Comparison of ENCODE assay signal across 18 cellular contexts in genomic region chr1:92464588-92465255, GRCh38. TPM values are rescaled to one million over a fixed set of nuclear protein-coding genes. Genes with fewer than 3 reads are reported as not detected.
A peak's percentile ranks its signal among the peaks of the same experiment; 100 is the strongest.
DNase-seq lines count a peak whose midpoint lies in the region; ATAC-seq and TF ChIP-seq lines count a peak whose summit lies in the region.
"Had no signal": no experiment of that assay in that cellular context is flagged by ENCODE, and none has a peak within 500 bp of the region (broad histone marks: within the 10 kb centered on the region; RNA-seq: fewer than 3 reads in every experiment).

No MANE protein-coding gene starts in this region.

- CTCF ChIA-PET in activated CD8-positive, alpha-beta memory T cell treated with anti-CD3 and anti-CD28 coated beads, Interleukin-2, amount 10 ng/mL, durations not matched to agents 7 days and 5 days (lab: Charles Lee), result interaction anchor here (1.1 to 1.6 kb wide), 4 partner anchors 52 to 154 kb away, joined by 3 to 5 read pairs (median 3); no protein-coding TSS in a partner anchor

- H3K27me3 Mint-ChIP-seq in activated CD8-positive, alpha-beta memory T cell treated with anti-CD3 and anti-CD28 coated beads, Interleukin-2, amount 10 ng/mL, durations not matched to agents 7 days and 5 days, result no peaks in the 10 kb centered on the region
- no peaks in the 10 kb centered on the region for H3K27me3 Mint-ChIP-seq in activated naive CD8-positive, alpha-beta T cell treated with anti-CD3 and anti-CD28 coated beads, Interleukin-2, amount 10 ng/mL, durations not matched to agents 7 days and 5 days

- peaks cover 18% of the 10 kb centered on the region for H3K36me3 Mint-ChIP-seq in activated CD8-positive, alpha-beta memory T cell treated with anti-CD3 and anti-CD28 coated beads, Interleukin-2, amount 10 ng/mL, durations not matched to agents 7 days and 5 days
- peaks cover 21% of the 10 kb centered on the region for H3K36me3 Mint-ChIP-seq in activated naive CD8-positive, alpha-beta T cell treated with anti-CD3 and anti-CD28 coated beads, Interleukin-2, amount 10 ng/mL, durations not matched to agents 7 days and 5 days
- peaks cover 19% of the 10 kb centered on the region for H3K36me3 Mint-ChIP-seq in stimulated activated effector memory CD8-positive, alpha-beta T cell treated with anti-CD3 and anti-CD28 coated beads, Interleukin-12 subunit alpha, Interleukin-12 subunit beta, amount 100 ng/mL, for 72 hours

- DNase-seq in activated CD8-positive, alpha-beta memory T cell treated with anti-CD3 and anti-CD28 coated beads, Interleukin-2, amount 10 ng/mL, durations not matched to agents 7 days and 5 days, result no peak
- DNase-seq in activated CD8-positive, alpha-beta memory T cell treated with anti-CD3 and anti-CD28 coated beads, Interleukin-2, amount 50 U/mL, for 4 hours, result no peak
- DNase-seq in NB4 (ENCODE audit: low read depth), result peak; percentile 70
- no peak for DNase-seq in activated naive CD8-positive, alpha-beta T cell treated with anti-CD3 and anti-CD28 coated beads, Interleukin-2, amount 10 ng/mL, durations not matched to agents 7 days and 5 days
- DNase-seq in stimulated activated effector memory CD8-positive, alpha-beta T cell treated with anti-CD3 and anti-CD28 coated beads, Interleukin-12 subunit alpha, Interleukin-12 subunit beta, amount 100 ng/mL, for 72 hours (ENCODE audit: low spot score in 2 of 2), result no peak
- DNase-seq: ACHN; activated CD8-positive, alpha-beta memory T cell treated with anti-CD3 and anti-CD28 coated beads for 24 hours; activated gamma-delta T cell; C1 segment of cervical spinal cord; DMS53; heart left ventricle; NCI-H1092 treated with DMSO at 0.1 percent for 48 hours; NCI-H2029 treated with DMSO at 0.1 percent for 48 hours; NCI-H446 treated with DMSO at 0.1 percent for 48 hours had no signal

- H3K27ac Mint-ChIP-seq in activated CD8-positive, alpha-beta memory T cell treated with anti-CD3 and anti-CD28 coated beads, Interleukin-2, amount 10 ng/mL, durations not matched to agents 7 days and 5 days, result peak overlapping the region; percentile 74
- H3K27ac Mint-ChIP-seq in activated naive CD8-positive, alpha-beta T cell treated with anti-CD3 and anti-CD28 coated beads, Interleukin-2, amount 10 ng/mL, durations not matched to agents 7 days and 5 days, result peak overlapping the region; percentile 78
- H3K27ac Mint-ChIP-seq in stimulated activated effector memory CD8-positive, alpha-beta T cell treated with anti-CD3 and anti-CD28 coated beads, Interleukin-12 subunit alpha, Interleukin-12 subunit beta, amount 100 ng/mL, for 72 hours, result peak overlapping the region; percentile 86

- no peak for TF ChIP-seq CTCF in NB4 (IDR thresholded peaks at IDR 0.05; ENCODE audit: low read depth, low read length)

- peak; percentile 67 for TF ChIP-seq POLR2A in NB4 (IDR thresholded peaks at IDR 0.05; ENCODE audit: extremely low read depth, insufficient read length)

- H3K9me3 Mint-ChIP-seq in activated CD8-positive, alpha-beta memory T cell treated with anti-CD3 and anti-CD28 coated beads, Interleukin-2, amount 10 ng/mL, durations not matched to agents 7 days and 5 days (ENCODE audit: low read depth), result no peaks in the 10 kb centered on the region
- H3K9me3 Mint-ChIP-seq in activated naive CD8-positive, alpha-beta T cell treated with anti-CD3 and anti-CD28 coated beads, Interleukin-2, amount 10 ng/mL, durations not matched to agents 7 days and 5 days, result no peaks in the 10 kb centered on the region
- H3K9me3 Mint-ChIP-seq in stimulated activated effector memory CD8-positive, alpha-beta T cell treated with anti-CD3 and anti-CD28 coated beads, Interleukin-12 subunit alpha, Interleukin-12 subunit beta, amount 100 ng/mL, for 72 hours, result no peaks in the 10 kb centered on the region

- peak; percentile 43 for ATAC-seq in activated CD8-positive, alpha-beta memory T cell treated with anti-CD3 and anti-CD28 coated beads, Interleukin-2, amount 10 ng/mL, durations not matched to agents 7 days and 5 days
- ATAC-seq in activated naive CD8-positive, alpha-beta T cell treated with anti-CD3 and anti-CD28 coated beads, Interleukin-2, amount 10 ng/mL, durations not matched to agents 7 days and 5 days (ENCODE audit: low read depth), result peak; percentile 57
- peak; percentile 82 for ATAC-seq in stimulated activated effector memory CD8-positive, alpha-beta T cell treated with anti-CD3 and anti-CD28 coated beads, Interleukin-12 subunit alpha, Interleukin-12 subunit beta, amount 100 ng/mL, for 72 hours
- no peak for ATAC-seq in HG03442 (IDR thresholded peaks at IDR 0.05; ENCODE audit: unreplicated experiment)
- no peak for ATAC-seq in HG02870 (IDR thresholded peaks at IDR 0.05; ENCODE audit: unreplicated experiment)
- no peak for ATAC-seq in HG02759 (IDR thresholded peaks at IDR 0.05; ENCODE audit: unreplicated experiment)
- ATAC-seq: heart left ventricle had no signal

- H3K4me1 Mint-ChIP-seq in activated CD8-positive, alpha-beta memory T cell treated with anti-CD3 and anti-CD28 coated beads, Interleukin-2, amount 10 ng/mL, durations not matched to agents 7 days and 5 days, result peaks cover 72% of the 10 kb centered on the region
- peaks cover 56% of the 10 kb centered on the region for H3K4me1 Mint-ChIP-seq in activated naive CD8-positive, alpha-beta T cell treated with anti-CD3 and anti-CD28 coated beads, Interleukin-2, amount 10 ng/mL, durations not matched to agents 7 days and 5 days
- peaks cover 48% of the 10 kb centered on the region for H3K4me1 Mint-ChIP-seq in stimulated activated effector memory CD8-positive, alpha-beta T cell treated with anti-CD3 and anti-CD28 coated beads, Interleukin-12 subunit alpha, Interleukin-12 subunit beta, amount 100 ng/mL, for 72 hours

- H3K4me3 ChIP-seq in NB4 (ENCODE audit: low read depth, low read length), result no peak overlapping the region
- H3K4me3 ChIP-seq: heart left ventricle, right atrium auricular region had no signal

- no peak overlapping the region for H3K4me3 Mint-ChIP-seq in activated CD8-positive, alpha-beta memory T cell treated with anti-CD3 and anti-CD28 coated beads, Interleukin-2, amount 10 ng/mL, durations not matched to agents 7 days and 5 days
- peak overlapping the region; percentile 9 for H3K4me3 Mint-ChIP-seq in activated naive CD8-positive, alpha-beta T cell treated with anti-CD3 and anti-CD28 coated beads, Interleukin-2, amount 10 ng/mL, durations not matched to agents 7 days and 5 days
- peak overlapping the region; percentile 1 for H3K4me3 Mint-ChIP-seq in stimulated activated effector memory CD8-positive, alpha-beta T cell treated with anti-CD3 and anti-CD28 coated beads, Interleukin-12 subunit alpha, Interleukin-12 subunit beta, amount 100 ng/mL, for 72 hours

- POLR2A ChIA-PET in activated naive CD8-positive, alpha-beta T cell treated with anti-CD3 and anti-CD28 coated beads, Interleukin-2, amount 10 ng/mL, durations not matched to agents 7 days and 5 days (lab: Charles Lee), result interaction anchor here (0.7 to 3.3 kb wide), 7 partner anchors 9 to 345 kb away, joined by 3 to 20 read pairs (median 5); no protein-coding TSS in a partner anchor

RNA-seq across cellular contexts. Expression of gene GFI1, which starts 22.0 kb away (rescaled TPM):
- total RNA-seq in activated CD8-positive, alpha-beta memory T cell treated with anti-CD3 and anti-CD28 coated beads, Interleukin-2, amount 10 ng/mL, durations not matched to agents 7 days and 5 days, result 100 to 1,000 TPM in 1 of 2 experiments, 10 to 100 TPM in 1; 87.8 to 101 TPM
- 10 to 100 TPM; 52.2 to 56.4 TPM for total RNA-seq in activated naive CD8-positive, alpha-beta T cell treated with anti-CD3 and anti-CD28 coated beads, Interleukin-2, amount 10 ng/mL, durations not matched to agents 7 days and 5 days

Comparison
In these comparisons a context has a peak if more than half of its experiments do, and no peak if none do; other contexts are left out.
1. ATAC-seq: peak in activated CD8-positive, alpha-beta memory T cell treated with anti-CD3 and anti-CD28 coated beads, Interleukin-2, amount 10 ng/mL, durations not matched to agents 7 days and 5 days (single experiment), activated naive CD8-positive, alpha-beta T cell treated with anti-CD3 and anti-CD28 coated beads, Interleukin-2, amount 10 ng/mL, durations not matched to agents 7 days and 5 days (single experiment) and stimulated activated effector memory CD8-positive, alpha-beta T cell treated with anti-CD3 and anti-CD28 coated beads, Interleukin-12 subunit alpha, Interleukin-12 subunit beta, amount 100 ng/mL, for 72 hours (single experiment); none in HG03442 (single experiment), HG02870 (single experiment) and HG02759 (single experiment).
2. Peak in every context shown above with its lines, with median percentiles within 50 percentile points of each other: H3K27ac Mint-ChIP-seq.